In the genomic region with DNA sequence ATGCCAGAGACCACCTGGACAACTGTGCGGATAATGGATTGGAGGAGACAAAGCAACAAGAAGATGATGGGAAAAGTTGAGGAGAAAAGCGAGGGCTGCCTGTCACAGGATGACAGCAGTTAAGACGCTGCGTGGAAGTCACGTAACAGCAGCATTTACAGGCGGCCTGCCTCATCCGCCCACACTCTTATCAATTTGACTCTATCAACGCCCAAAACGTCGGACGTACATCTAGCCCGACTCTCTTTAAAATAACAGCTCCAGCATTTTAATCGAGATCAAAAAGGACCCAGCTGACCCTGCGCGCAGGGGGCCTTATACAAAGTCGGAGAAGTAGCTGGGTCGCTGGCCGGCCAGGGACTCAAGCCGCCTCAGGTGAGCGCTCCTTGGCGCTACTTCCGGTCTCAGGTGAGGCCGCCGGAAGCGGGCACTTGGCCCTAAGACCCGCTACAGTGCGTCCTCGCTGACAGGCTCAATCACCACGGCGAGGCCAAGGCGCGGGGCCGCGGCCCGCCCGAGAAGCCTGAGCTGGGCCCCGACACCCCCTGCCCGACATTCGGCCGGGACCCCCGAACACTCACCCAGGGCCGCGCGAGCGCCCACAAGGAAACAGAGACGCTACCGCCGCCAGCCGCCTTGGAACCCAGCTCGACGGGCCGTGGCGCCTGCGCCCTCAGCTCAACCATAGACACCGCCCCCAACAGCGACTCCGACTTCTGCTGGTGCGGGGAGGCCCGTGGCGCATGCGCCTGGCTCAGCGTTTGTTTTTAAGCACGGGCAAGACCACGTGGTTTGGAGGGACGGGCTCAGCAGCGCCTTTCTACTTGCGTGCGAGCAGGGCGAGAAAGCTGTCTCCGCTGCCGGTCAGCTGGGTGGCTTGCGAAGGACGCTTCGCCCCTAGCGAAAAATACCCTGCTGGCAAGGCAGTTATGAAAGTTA, we compare ENCODE assay signal across 8 cellular contexts. TPM values are rescaled to one million over a fixed set of nuclear protein-coding genes. Genes with fewer than 3 reads are reported as not detected.
DNase-seq lines count a peak whose midpoint lies in the region; ATAC-seq lines count a peak whose summit lies in the region.

A gene (minus strand): TSS at position 741 of the 939 bp plus-strand sequence.

- peak within 1 kb of the TSS; percentile 95 for H3K27ac Mint-ChIP-seq in activated CD4-positive, alpha-beta T cell treated with anti-CD3 and anti-CD28 coated beads, Interleukin-2, amount 10 ng/mL, durations not matched to agents 7 days and 5 days

- CTCF ChIA-PET in activated CD4-positive, alpha-beta T cell treated with anti-CD3 and anti-CD28 coated beads, Interleukin-2, amount 10 ng/mL, durations not matched to agents 7 days and 5 days (lab: Charles Lee): interaction anchor here (0.6 to 2.0 kb wide), 7 partner anchors 8 to 882 kb away, joined by 3 to 7 read pairs (median 4); no protein-coding TSS in a partner anchor

- ATAC-seq in GM19351 (IDR thresholded peaks at IDR 0.05; ENCODE audit: unreplicated experiment): peak; percentile 59
- peak; percentile 73 for ATAC-seq in HG03520 (IDR thresholded peaks at IDR 0.05; ENCODE audit: unreplicated experiment)

- peaks cover 38% of the 10 kb centered on the region for H3K4me1 Mint-ChIP-seq in activated CD4-positive, alpha-beta T cell treated with anti-CD3 and anti-CD28 coated beads, Interleukin-2, amount 10 ng/mL, durations not matched to agents 7 days and 5 days

- POLR2A ChIA-PET in activated CD4-positive, alpha-beta T cell treated with anti-CD3 and anti-CD28 coated beads, Interleukin-2, amount 10 ng/mL, durations not matched to agents 7 days and 5 days (lab: Charles Lee): interaction anchor here (0.6 kb wide), 2 partner anchors 8 to 264 kb away, joined by 3 to 4 read pairs; no protein-coding TSS in a partner anchor

- peaks cover 13% of the 10 kb centered on the region for H3K27me3 Mint-ChIP-seq in activated CD4-positive, alpha-beta T cell treated with anti-CD3 and anti-CD28 coated beads, Interleukin-2, amount 10 ng/mL, durations not matched to agents 7 days and 5 days

- H3K36me3 Mint-ChIP-seq in activated CD4-positive, alpha-beta T cell treated with anti-CD3 and anti-CD28 coated beads, Interleukin-2, amount 10 ng/mL, durations not matched to agents 7 days and 5 days (ENCODE audit: low read depth): peaks cover 1% of the 10 kb centered on the region

- peak within 1 kb of the TSS; percentile 87 for H3K4me3 Mint-ChIP-seq in activated CD4-positive, alpha-beta T cell treated with anti-CD3 and anti-CD28 coated beads, Interleukin-2, amount 10 ng/mL, durations not matched to agents 7 days and 5 days

- DNase-seq in C1 segment of cervical spinal cord (lab: John Stamatoyannopoulos, UW) (peak; percentile 70 to 98 (median 94)), NCI-H526 treated with DMSO at 0.1 percent for 48 hours (lab: John Stamatoyannopoulos, UW) (peak; percentile 85), cortex of kidney (lab: John Stamatoyannopoulos, UW) (peak; percentile 94), left kidney (ENCODE audit: low read depth, low spot score) (peak; percentile 99)
- DNase-seq in activated CD4-positive, alpha-beta T cell treated with anti-CD3 and anti-CD28 coated beads, Interleukin-2, amount 10 ng/mL, durations not matched to agents 7 days and 5 days: peak; percentile 97
- DNase-seq in stimulated activated CD4-positive, alpha-beta T cell treated with anti-CD3 and anti-CD28 coated beads, Interleukin-1b, Interleukin-23, amount 100 ng/mL, for 48 hours: peak; percentile 97

- H3K9me3 Mint-ChIP-seq in activated CD4-positive, alpha-beta T cell treated with anti-CD3 and anti-CD28 coated beads, Interleukin-2, amount 10 ng/mL, durations not matched to agents 7 days and 5 days: no peaks in the 10 kb centered on the region

RNA-seq across cellular contexts. Expression of the gene that starts here (rescaled TPM):
- total RNA-seq in activated CD4-positive, alpha-beta T cell treated with anti-CD3 and anti-CD28 coated beads, Interleukin-2, amount 10 ng/mL, durations not matched to agents 7 days and 5 days: 10 to 100 TPM; 16.8 to 19.4 TPM

Comparison
In these comparisons a context has a peak if more than half of its experiments do, and no peak if none do; other contexts are left out.
1. Peak in every context shown above with its lines: DNase-seq and ATAC-seq.